ENCODE assay signal across 22 cellular contexts in the genomic region with DNA sequence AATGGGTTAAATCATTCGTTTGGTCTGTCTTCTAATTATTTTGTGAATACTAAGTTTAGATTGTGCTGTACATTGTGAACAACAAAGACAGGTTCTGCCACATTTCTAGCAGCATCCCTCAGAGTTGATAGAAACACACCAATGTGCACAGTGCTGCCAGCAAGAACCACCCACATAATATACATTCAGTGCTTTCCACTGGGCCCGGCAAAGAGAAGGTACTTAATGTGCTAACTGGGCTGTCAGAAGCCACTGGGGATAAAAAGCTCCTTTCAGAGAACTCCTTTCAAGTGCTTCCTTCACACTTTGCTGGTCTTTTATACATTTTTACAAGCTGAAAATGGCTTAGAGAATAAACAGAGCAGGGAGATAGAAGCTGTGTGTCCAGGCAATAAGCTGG. TPM values are rescaled to one million over a fixed set of nuclear protein-coding genes. Genes with fewer than 3 reads are reported as not detected.
"Had no signal": no experiment of that assay in that cellular context is flagged by ENCODE, and none has a peak within 500 bp of the region (broad histone marks: within the 10 kb centered on the region; RNA-seq: fewer than 3 reads in every experiment).

No MANE protein-coding gene starts in this region.

- H3K27ac Mint-ChIP-seq: memory B cell; mesothelial cell of epicardium; natural killer cell treated with Interleukin-12 subunit alpha and Interleukin-12 subunit beta and Interleukin-15 and Interleukin-18, amount 100 ng/mL, for 72 hours; stimulated activated naive B cell treated with anti-CD40 and anti-IgM and Interleukin-4, amounts not matched to agents 10 μg/mL and 1 μg/mL and 100 μg/mL, for 72 hours; stimulated activated naive CD8-positive, alpha-beta T cell treated with anti-CD3 and anti-CD28 coated beads, Interleukin-15, amount 100 ng/mL, for 72 hours had no signal

- H3K27ac ChIP-seq: epithelial cell of prostate, esophagus muscularis mucosa, gastrocnemius medialis, left lung, lower lobe of right lung, right atrium auricular region, sigmoid colon, skin epidermis, thoracic aorta had no signal

- H3K36me3 Mint-ChIP-seq: memory B cell; mesothelial cell of epicardium; natural killer cell treated with Interleukin-12 subunit alpha and Interleukin-12 subunit beta and Interleukin-15 and Interleukin-18, amount 100 ng/mL, for 72 hours; stimulated activated naive B cell treated with anti-CD40 and anti-IgM and Interleukin-4, amounts not matched to agents 10 μg/mL and 1 μg/mL and 100 μg/mL, for 72 hours had no signal

- H3K4me3 ChIP-seq: esophagus muscularis mucosa, gastrocnemius medialis, left lung, lower lobe of right lung, right atrium auricular region, sigmoid colon, skin epidermis, thoracic aorta had no signal

- H3K4me3 Mint-ChIP-seq: memory B cell; mesothelial cell of epicardium; natural killer cell treated with Interleukin-12 subunit alpha and Interleukin-12 subunit beta and Interleukin-15 and Interleukin-18, amount 100 ng/mL, for 72 hours; stimulated activated naive B cell treated with anti-CD40 and anti-IgM and Interleukin-4, amounts not matched to agents 10 μg/mL and 1 μg/mL and 100 μg/mL, for 72 hours; stimulated activated naive CD8-positive, alpha-beta T cell treated with anti-CD3 and anti-CD28 coated beads, Interleukin-15, amount 100 ng/mL, for 72 hours had no signal

- H3K36me3 ChIP-seq: esophagus muscularis mucosa, gastrocnemius medialis, left lung, lower lobe of right lung, right atrium auricular region, sigmoid colon, thoracic aorta had no signal

- H3K27me3 ChIP-seq: esophagus muscularis mucosa, gastrocnemius medialis, left lung, right atrium auricular region had no signal

- ATAC-seq: gastrocnemius medialis; left lung; lower lobe of right lung; natural killer cell treated with Interleukin-12 subunit alpha and Interleukin-12 subunit beta and Interleukin-15 and Interleukin-18, amount 100 ng/mL, for 72 hours; stimulated activated naive B cell treated with anti-CD40 and anti-IgM and Interleukin-4, amounts not matched to agents 10 μg/mL and 1 μg/mL and 100 μg/mL, for 72 hours; stimulated activated naive CD8-positive, alpha-beta T cell treated with anti-CD3 and anti-CD28 coated beads, Interleukin-15, amount 100 ng/mL, for 72 hours had no signal

- H3K4me1 Mint-ChIP-seq: mesothelial cell of epicardium had no signal

- H3K9me3 Mint-ChIP-seq: memory B cell; mesothelial cell of epicardium; natural killer cell treated with Interleukin-12 subunit alpha and Interleukin-12 subunit beta and Interleukin-15 and Interleukin-18, amount 100 ng/mL, for 72 hours; stimulated activated naive CD8-positive, alpha-beta T cell treated with anti-CD3 and anti-CD28 coated beads, Interleukin-15, amount 100 ng/mL, for 72 hours had no signal

- H3K4me1 ChIP-seq: gastrocnemius medialis, lower lobe of right lung, right atrium auricular region, sigmoid colon had no signal

- H3K9me3 ChIP-seq: esophagus muscularis mucosa, gastrocnemius medialis, left lung, lower lobe of right lung, right atrium auricular region, sigmoid colon, thoracic aorta had no signal

- DNase-seq: effector memory CD4-positive, alpha-beta T cell; gastrocnemius medialis; left lung; lower lobe of right lung; sigmoid colon; stimulated activated CD4-positive, alpha-beta T cell treated with anti-CD3 and anti-CD28 coated beads, Interleukin-2, amount 100 ng/mL, for 24 hours; stimulated activated CD4-positive, alpha-beta T cell treated with anti-CD3 and anti-CD28 coated beads, Interleukin-4, amount 100 ng/mL, for 4 hours; stimulated activated naive B cell treated with anti-CD40 and anti-IgM and Interleukin-4, amounts not matched to agents 10 μg/mL and 1 μg/mL and 100 μg/mL, for 72 hours; stimulated activated naive CD8-positive, alpha-beta T cell treated with anti-CD3 and anti-CD28 coated beads, Interleukin-15, amount 100 ng/mL, for 72 hours; trophoblast cell had no signal

RNA-seq across cellular contexts. Expression of a gene that starts 58.0 kb away (rescaled TPM):
- total RNA-seq: esophagus muscularis mucosa; fibroblast of villous mesenchyme; mesothelial cell of epicardium; natural killer cell treated with Interleukin-12 subunit alpha and Interleukin-12 subunit beta and Interleukin-15 and Interleukin-18, amount 100 ng/mL, for 72 hours; osteoblast; posterior vena cava; right atrium auricular region; sigmoid colon; subcutaneous adipose tissue had no signal
